Comparison of ENCODE assay signal across 8 cellular contexts in genomic region chr19:3310280-3310679, GRCh38.
"Had no signal": no experiment of that assay in that cellular context is flagged by ENCODE, and none has a peak within 500 bp of the region (broad histone marks: within the 10 kb centered on the region; RNA-seq: fewer than 3 reads in every experiment).

No MANE protein-coding gene starts in this region.

- FAIRE-seq: HTR-8/SVneo had no signal

- H3K36me3 ChIP-seq: HAP-1 had no signal

- ATAC-seq: HCT116 had no signal

- H3K4me3 Mint-ChIP-seq: IgD-negative memory B cell had no signal

- H3K4me3 ChIP-seq: GM23248, HAP-1 had no signal

- H3K4me1 Mint-ChIP-seq: IgD-negative memory B cell had no signal

- H3K27ac Mint-ChIP-seq: IgD-negative memory B cell had no signal

- DNase-seq: GM23248, GOT3, H7, KG1 had no signal

- H3K9me3 ChIP-seq: HAP-1 had no signal

- H3K9ac ChIP-seq: GM23248 had no signal

- H3K4me1 ChIP-seq: HAP-1 had no signal

- H3K27ac ChIP-seq: GM23248 had no signal

- H2AFZ ChIP-seq: GM23248 had no signal
